1 cellular context compared by ENCODE assay signal in genomic region chr18:31711365-31712035, GRCh38.
TF ChIP-seq lines count a peak whose summit lies in the region.

No MANE protein-coding gene starts in this region.

TF ChIP-seq in K562, 482 proteins besides CTCF, POLR2A, EP300 and RAD21 (continues in another document):
- peak; percentile 92 for TF ChIP-seq CEBPB (tag; IDR thresholded peaks at IDR 0.05)
- peak; percentile 16; the same call in 1 of the 2 replicates for TF ChIP-seq ADNP (tag; IDR thresholded peaks at IDR 0.05)
- TF ChIP-seq GTF2E2 (tag; IDR thresholded peaks at IDR 0.05) = 0 out of 2 replicates have a peak, but pooled peaks have one; percentile 25
- TF ChIP-seq RBM34 (IDR thresholded peaks at IDR 0.05; ENCODE audit: borderline replicate concordance, insufficient read depth, low read length) = no peak
- TF ChIP-seq ARID3B (CRISPR knock-in tag; IDR thresholded peaks at IDR 0.05; ENCODE audit: borderline replicate concordance) = no peak
- peak; percentile 84 for TF ChIP-seq ZNF584 (CRISPR knock-in tag; IDR thresholded peaks at IDR 0.05; ENCODE audit: low read depth)
- TF ChIP-seq, protein P1, sequence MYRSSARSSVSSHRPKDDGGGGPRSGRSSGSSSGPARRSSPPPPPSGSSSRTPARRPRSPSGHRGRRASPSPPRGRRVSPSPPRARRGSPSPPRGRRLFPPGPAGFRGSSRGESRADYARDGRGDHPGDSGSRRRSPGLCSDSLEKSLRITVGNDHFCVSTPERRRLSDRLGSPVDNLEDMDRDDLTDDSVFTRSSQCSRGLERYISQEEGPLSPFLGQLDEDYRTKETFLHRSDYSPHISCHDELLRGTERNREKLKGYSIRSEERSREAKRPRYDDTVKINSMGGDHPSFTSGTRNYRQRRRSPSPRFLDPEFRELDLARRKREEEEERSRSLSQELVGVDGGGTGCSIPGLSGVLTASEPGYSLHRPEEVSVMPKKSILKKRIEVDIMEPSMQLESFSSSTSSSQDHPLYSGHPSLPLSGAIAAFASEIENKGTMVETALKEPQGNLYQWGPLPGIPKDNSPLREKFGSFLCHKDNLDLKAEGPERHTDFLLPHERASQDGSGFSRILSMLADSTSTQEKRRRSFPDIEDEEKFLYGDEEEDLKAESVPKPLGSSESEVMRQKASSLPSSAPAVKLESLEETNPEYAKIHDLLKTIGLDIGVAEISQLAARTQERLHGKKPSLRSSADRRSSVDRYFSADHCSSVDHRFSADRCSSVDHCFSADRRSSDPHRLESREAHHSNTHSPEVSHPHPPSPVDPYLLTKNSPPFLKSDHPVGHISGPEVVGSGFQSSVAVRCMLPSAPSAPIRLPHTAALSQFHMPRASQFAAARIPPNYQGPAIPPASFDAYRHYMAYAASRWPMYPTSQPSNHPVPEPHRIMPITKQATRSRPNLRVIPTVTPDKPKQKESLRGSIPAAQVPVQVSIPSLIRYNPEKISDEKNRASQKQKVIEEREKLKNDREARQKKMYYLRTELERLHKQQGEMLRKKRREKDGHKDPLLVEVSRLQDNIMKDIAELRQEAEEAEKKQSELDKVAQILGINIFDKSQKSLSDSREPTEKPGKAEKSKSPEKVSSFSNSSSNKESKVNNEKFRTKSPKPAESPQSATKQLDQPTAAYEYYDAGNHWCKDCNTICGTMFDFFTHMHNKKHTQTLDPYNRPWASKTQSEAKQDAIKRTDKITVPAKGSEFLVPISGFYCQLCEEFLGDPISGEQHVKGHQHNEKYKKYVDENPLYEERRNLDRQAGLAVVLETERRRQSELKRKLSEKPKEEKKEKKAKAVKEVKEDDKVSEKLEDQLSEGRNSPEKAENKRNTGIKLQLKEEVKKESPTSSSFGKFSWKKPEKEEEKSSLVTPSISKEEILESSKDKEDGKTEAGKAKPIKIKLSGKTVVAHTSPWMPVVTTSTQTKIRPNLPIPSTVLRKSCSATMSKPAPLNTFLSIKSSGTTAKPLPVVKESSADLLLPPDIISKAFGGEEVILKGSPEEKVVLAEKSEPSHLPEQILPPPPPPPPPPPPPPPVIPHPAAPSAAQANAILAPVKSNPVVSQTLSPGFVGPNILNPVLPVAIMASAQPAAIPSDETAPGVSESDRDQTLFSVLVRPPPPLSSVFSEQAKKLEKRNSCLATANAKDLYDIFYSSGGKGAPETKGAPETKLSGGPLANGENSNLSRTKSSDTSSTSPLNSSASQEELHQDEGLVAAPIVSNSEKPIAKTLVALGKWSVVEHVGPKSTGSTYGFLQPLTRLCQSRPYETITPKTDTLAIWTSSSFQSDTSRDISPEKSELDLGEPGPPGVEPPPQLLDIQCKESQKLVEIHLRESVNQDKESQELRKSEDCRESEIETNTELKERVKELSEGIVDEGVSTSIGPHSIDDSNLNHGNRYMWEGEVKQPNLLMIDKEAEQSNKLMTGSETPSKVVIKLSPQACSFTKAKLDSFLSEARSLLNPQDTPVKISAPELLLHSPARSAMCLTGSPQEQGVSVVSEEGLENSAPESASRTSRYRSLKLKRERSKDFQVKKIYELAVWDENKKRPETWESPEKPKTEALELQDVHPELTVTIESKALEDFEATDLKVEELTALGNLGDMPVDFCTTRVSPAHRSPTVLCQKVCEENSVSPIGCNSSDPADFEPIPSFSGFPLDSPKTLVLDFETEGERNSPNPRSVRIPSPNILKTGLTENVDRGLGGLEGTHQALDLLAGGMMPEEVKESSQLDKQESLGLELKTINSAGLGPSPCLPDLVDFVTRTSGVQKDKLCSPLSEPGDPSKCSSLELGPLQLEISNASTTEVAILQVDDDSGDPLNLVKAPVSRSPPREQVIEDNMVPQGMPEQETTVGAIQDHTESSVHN (IDR thresholded peaks at IDR 0.05; ENCODE audit: borderline replicate concordance in 1 of 2, low read depth in 1 of 2) = no peak
- TF ChIP-seq ETV1 (tag; conservative IDR thresholded peaks at IDR 0.05; ENCODE audit: low read depth) = 0 out of 2 replicates have a peak, but pooled peaks have one; percentile 29
- no peak for TF ChIP-seq HLTF (IDR thresholded peaks at IDR 0.05)
- peak; percentile 98 to 99 for TF ChIP-seq TRIM24 (IDR thresholded peaks at IDR 0.05)
- no peak for TF ChIP-seq MXI1 (IDR thresholded peaks at IDR 0.05; ENCODE audit: low read depth, low read length)
- peak; percentile 93 for TF ChIP-seq ATF4 (CRISPR knock-in tag; IDR thresholded peaks at IDR 0.05)
- TF ChIP-seq ZBTB17 (CRISPR knock-in tag; IDR thresholded peaks at IDR 0.05) = no peak
- TF ChIP-seq, protein P2, sequence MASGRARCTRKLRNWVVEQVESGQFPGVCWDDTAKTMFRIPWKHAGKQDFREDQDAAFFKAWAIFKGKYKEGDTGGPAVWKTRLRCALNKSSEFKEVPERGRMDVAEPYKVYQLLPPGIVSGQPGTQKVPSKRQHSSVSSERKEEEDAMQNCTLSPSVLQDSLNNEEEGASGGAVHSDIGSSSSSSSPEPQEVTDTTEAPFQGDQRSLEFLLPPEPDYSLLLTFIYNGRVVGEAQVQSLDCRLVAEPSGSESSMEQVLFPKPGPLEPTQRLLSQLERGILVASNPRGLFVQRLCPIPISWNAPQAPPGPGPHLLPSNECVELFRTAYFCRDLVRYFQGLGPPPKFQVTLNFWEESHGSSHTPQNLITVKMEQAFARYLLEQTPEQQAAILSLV (tag; IDR thresholded peaks at IDR 0.05) = peak; percentile 98
- peak; percentile 51; the same call in 1 of the 2 replicates for TF ChIP-seq DIDO1 (tag; IDR thresholded peaks at IDR 0.05; ENCODE audit: low read depth)
- TF ChIP-seq HNRNPLL (IDR thresholded peaks at IDR 0.05; ENCODE audit: low read depth, low read length, poor library complexity, severe bottlenecking) = no peak
- peak; percentile 18; the same call in 1 of the 2 replicates for TF ChIP-seq ARID1B (IDR thresholded peaks at IDR 0.05)
- no peak for TF ChIP-seq CCAR2 (IDR thresholded peaks at IDR 0.05; ENCODE audit: low read depth, low read length)
- TF ChIP-seq EP400 (IDR thresholded peaks at IDR 0.05) = peak; percentile 39; the same call in 1 of the 2 replicates
- no peak for TF ChIP-seq GTF2A2 (tag; IDR thresholded peaks at IDR 0.05)
- peak; percentile 96 for TF ChIP-seq ATF3 (IDR thresholded peaks at IDR 0.05)
- no peak for TF ChIP-seq ATF3 (CRISPR knock-in tag; conservative IDR thresholded peaks at IDR 0.05)
- TF ChIP-seq MBD2 (IDR thresholded peaks at IDR 0.05; ENCODE audit: borderline replicate concordance, low read depth) = no peak
- TF ChIP-seq, protein P3, sequence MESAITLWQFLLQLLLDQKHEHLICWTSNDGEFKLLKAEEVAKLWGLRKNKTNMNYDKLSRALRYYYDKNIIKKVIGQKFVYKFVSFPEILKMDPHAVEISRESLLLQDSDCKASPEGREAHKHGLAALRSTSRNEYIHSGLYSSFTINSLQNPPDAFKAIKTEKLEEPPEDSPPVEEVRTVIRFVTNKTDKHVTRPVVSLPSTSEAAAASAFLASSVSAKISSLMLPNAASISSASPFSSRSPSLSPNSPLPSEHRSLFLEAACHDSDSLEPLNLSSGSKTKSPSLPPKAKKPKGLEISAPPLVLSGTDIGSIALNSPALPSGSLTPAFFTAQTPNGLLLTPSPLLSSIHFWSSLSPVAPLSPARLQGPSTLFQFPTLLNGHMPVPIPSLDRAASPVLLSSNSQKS (CRISPR knock-in tag; IDR thresholded peaks at IDR 0.05) = no peak
- TF ChIP-seq ATF7 (IDR thresholded peaks at IDR 0.05) = peak; percentile 82
- TF ChIP-seq RBM25 (IDR thresholded peaks at IDR 0.05; ENCODE audit: low read depth, low read length, severe bottlenecking) = peak; percentile 16
- TF ChIP-seq MNT (conservative IDR thresholded peaks at IDR 0.05) = no peak
- no peak for TF ChIP-seq ZNF717 (CRISPR knock-in tag; IDR thresholded peaks at IDR 0.05)
- TF ChIP-seq FOSL1 (tag; conservative IDR thresholded peaks at IDR 0.05) = peak; percentile 49; the same call in 1 of the 2 replicates
- no peak for TF ChIP-seq SMARCC2 (IDR thresholded peaks at IDR 0.05; ENCODE audit: low read depth)
- no peak for TF ChIP-seq NELFE (IDR thresholded peaks at IDR 0.05; ENCODE audit: insufficient read depth, insufficient read length)
- TF ChIP-seq ZNF316 (IDR thresholded peaks at IDR 0.05) = no peak
- no peak for TF ChIP-seq FOXO4 (CRISPR knock-in tag; IDR thresholded peaks at IDR 0.05)
- no peak; the same call in 1 of the 2 replicates for TF ChIP-seq LEF1 (IDR thresholded peaks at IDR 0.05)
- no peak for TF ChIP-seq CTBP1 (IDR thresholded peaks at IDR 0.05; ENCODE audit: borderline replicate concordance)
- no peak for TF ChIP-seq NR2C2 (CRISPR knock-in tag; IDR thresholded peaks at IDR 0.05)
- peak; percentile 44; the same call in 1 of the 2 replicates for TF ChIP-seq NR2C2 (tag; IDR thresholded peaks at IDR 0.05)
- TF ChIP-seq ZNF764 (CRISPR knock-in tag; IDR thresholded peaks at IDR 0.05; ENCODE audit: low read depth) = no peak
- TF ChIP-seq, protein P4, sequence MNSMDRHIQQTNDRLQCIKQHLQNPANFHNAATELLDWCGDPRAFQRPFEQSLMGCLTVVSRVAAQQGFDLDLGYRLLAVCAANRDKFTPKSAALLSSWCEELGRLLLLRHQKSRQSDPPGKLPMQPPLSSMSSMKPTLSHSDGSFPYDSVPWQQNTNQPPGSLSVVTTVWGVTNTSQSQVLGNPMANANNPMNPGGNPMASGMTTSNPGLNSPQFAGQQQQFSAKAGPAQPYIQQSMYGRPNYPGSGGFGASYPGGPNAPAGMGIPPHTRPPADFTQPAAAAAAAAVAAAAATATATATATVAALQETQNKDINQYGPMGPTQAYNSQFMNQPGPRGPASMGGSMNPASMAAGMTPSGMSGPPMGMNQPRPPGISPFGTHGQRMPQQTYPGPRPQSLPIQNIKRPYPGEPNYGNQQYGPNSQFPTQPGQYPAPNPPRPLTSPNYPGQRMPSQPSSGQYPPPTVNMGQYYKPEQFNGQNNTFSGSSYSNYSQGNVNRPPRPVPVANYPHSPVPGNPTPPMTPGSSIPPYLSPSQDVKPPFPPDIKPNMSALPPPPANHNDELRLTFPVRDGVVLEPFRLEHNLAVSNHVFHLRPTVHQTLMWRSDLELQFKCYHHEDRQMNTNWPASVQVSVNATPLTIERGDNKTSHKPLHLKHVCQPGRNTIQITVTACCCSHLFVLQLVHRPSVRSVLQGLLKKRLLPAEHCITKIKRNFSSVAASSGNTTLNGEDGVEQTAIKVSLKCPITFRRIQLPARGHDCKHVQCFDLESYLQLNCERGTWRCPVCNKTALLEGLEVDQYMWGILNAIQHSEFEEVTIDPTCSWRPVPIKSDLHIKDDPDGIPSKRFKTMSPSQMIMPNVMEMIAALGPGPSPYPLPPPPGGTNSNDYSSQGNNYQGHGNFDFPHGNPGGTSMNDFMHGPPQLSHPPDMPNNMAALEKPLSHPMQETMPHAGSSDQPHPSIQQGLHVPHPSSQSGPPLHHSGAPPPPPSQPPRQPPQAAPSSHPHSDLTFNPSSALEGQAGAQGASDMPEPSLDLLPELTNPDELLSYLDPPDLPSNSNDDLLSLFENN (IDR thresholded peaks at IDR 0.05; ENCODE audit: low read depth in 2 of 2, low read length in 2 of 2) = no peak
- no peak for TF ChIP-seq XRCC5 (IDR thresholded peaks at IDR 0.05; ENCODE audit: low read depth, low read length)
- peak; percentile 87 for TF ChIP-seq CEBPG (CRISPR knock-in tag; IDR thresholded peaks at IDR 0.05)
- TF ChIP-seq CEBPG (tag; conservative IDR thresholded peaks at IDR 0.05 in 1 of 2, IDR thresholded peaks at IDR 0.05 in 1 of 2) = peak; percentile 99 to 100
- TF ChIP-seq GABPB1 (CRISPR knock-in tag; IDR thresholded peaks at IDR 0.05) = no peak
- peak; percentile 41; the same call in 1 of the 2 replicates for TF ChIP-seq JUND (IDR thresholded peaks at IDR 0.05; ENCODE audit: borderline replicate concordance, low read depth, low read length)
- no peak for TF ChIP-seq JUND (tag; IDR thresholded peaks at IDR 0.05; ENCODE audit: borderline replicate concordance, low read depth, low read length)
